In the genomic region with DNA sequence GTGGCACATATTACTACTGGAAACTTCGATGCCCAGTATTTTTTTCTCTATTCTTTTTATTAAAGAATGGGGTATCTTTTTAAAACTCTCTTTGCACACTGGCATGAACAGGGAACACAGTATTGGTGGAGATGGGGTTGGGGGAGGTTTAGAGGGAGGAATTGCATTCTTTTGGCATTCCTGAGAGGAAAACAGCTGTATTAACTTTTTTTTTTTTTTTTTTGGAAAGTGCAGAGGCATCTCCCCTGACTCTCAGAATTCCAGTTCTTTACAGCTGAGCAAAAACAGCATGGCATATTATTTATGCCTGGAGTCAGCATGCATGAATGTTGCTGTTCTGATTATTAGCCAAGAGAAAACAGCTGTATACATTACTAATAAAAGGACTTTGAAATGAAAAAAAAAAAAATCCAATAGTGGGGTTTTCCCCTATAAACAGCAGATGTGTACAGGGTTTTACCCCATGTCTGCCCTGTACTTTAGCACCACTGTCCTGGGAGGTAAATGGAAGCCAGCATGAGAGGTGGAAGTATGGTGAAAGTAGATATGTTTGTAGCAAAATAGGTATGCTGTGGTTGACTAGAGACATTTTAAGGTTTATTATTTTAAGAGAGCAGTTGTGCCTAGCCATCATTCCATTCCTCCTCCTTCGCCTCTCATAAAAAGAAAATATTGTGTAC, we compare ENCODE assay signal across 19 cellular contexts.
A peak's percentile ranks its signal among the peaks of the same experiment; 100 is the strongest.
DNase-seq lines count a peak whose midpoint lies in the region; ATAC-seq, FAIRE-seq and TF ChIP-seq lines count a peak whose summit lies in the region.
"Had no signal": no experiment of that assay in that cellular context is flagged by ENCODE, and none has a peak within 500 bp of the region (broad histone marks: within the 10 kb centered on the region; RNA-seq: fewer than 3 reads in every experiment).

No MANE protein-coding gene starts in this region.

- POLR2A ChIA-PET in A549 (lab: Yijun Ruan, JAX), result no interaction called here

- peaks cover 97% of the 10 kb centered on the region for H3K4me1 ChIP-seq in A549
- H3K4me1 ChIP-seq in SJCRH30, result peaks cover 71% of the 10 kb centered on the region
- H3K4me1 ChIP-seq in liver (ENCODE audit: control insufficient read depth in 4 of 4, insufficient read depth in 4 of 4, low read length in 3 of 4), result peaks cover 14 to 41% (median 31%) of the 10 kb centered on the region in 4 donors

- CTCF ChIA-PET in A549 (lab: Yijun Ruan, JAX), result interaction anchor here (1.5 kb wide), 1 partner anchor 9 kb away, joined by 3 read pairs; no protein-coding TSS in a partner anchor

- TF ChIP-seq POLR2A in A549 (IDR thresholded peaks at IDR 0.05; ENCODE audit: low read length), result no peak

- TF ChIP-seq RAD21 in A549 (conservative IDR thresholded peaks at IDR 0.05 in 1 of 2, IDR thresholded peaks at IDR 0.05 in 1 of 2) (no peak), liver (IDR thresholded peaks at IDR 0.05) (no peak)

- H3K4me2 ChIP-seq in A549, result peak overlapping the region; percentile 72; the same call in 2 of the 3 replicates

- no peak for ATAC-seq in A549
- ATAC-seq in GM21423 (IDR thresholded peaks at IDR 0.05; ENCODE audit: unreplicated experiment), result peak; percentile 49
- ATAC-seq: CD8-positive, alpha-beta T cell; K562; left lung; naive thymus-derived CD4-positive, alpha-beta T cell; upper lobe of right lung had no signal

- H3K9ac ChIP-seq in liver (ENCODE audit: low read depth in 1 of 2, low read length in 2 of 2), result no peak overlapping the region

- H3K27ac ChIP-seq in A549, result peak overlapping the region; percentile 87 to 92
- H3K27ac ChIP-seq in SJCRH30, result peak overlapping the region; percentile 68
- no peak overlapping the region for H3K27ac ChIP-seq in liver (ENCODE audit: low read depth in 1 of 2, low read length in 2 of 2)
- H3K27ac ChIP-seq in caudate nucleus (ENCODE audit: low read depth, low read length), result no peak overlapping the region
- H3K27ac ChIP-seq: left lung, upper lobe of right lung had no signal

- H3K36me3 ChIP-seq in SJCRH30, result no peaks in the 10 kb centered on the region; the same call in 1 of the 2 replicates
- H3K36me3 ChIP-seq in liver (ENCODE audit: control insufficient read depth in 4 of 4, insufficient read depth in 3 of 4, low read depth in 1 of 4, low read length in 3 of 4), result peaks cover 0 to 3% (median 0%) of the 10 kb centered on the region in 4 donors
- H3K36me3 ChIP-seq: upper lobe of right lung had no signal

- H3K4me3 ChIP-seq in A549 (no peak overlapping the region), SJCRH30 (no peak overlapping the region), liver (ENCODE audit: low read depth in 1 of 3, low read length in 3 of 3) (no peak overlapping the region)
- H3K4me3 ChIP-seq: K562, left lung, upper lobe of right lung had no signal

- 95% methylated on average over 2 of the region's 2 CpGs for WGBS in A549 (ENCODE audit: missing lambda C conversion rate)
- WGBS in liver, result 94% methylated on average over 2 of the region's 2 CpGs

- H3K27me3 ChIP-seq in SJCRH30 (no peaks in the 10 kb centered on the region), liver (ENCODE audit: control insufficient read depth in 4 of 4, insufficient read depth in 4 of 4, low read length in 3 of 4) (no peaks in the 10 kb centered on the region)
- H3K27me3 ChIP-seq: left lung, upper lobe of right lung had no signal

- TF ChIP-seq EP300 in A549 (IDR thresholded peaks at IDR 0.05), result no peak

- TF ChIP-seq CTCF in A549 (IDR thresholded peaks at IDR 0.05) (no peak), liver (IDR thresholded peaks at IDR 0.05; ENCODE audit: low read depth, low read length, missing input control) (no peak)

- intact Hi-C loops in head of caudate nucleus (cut with DNase I), result no loop called here

- H3K9me3 ChIP-seq in A549 (no peaks in the 10 kb centered on the region), SJCRH30 (replicated peaks) (no peaks in the 10 kb centered on the region), liver (ENCODE audit: control insufficient read depth in 4 of 4, low read length in 3 of 4) (no peaks in the 10 kb centered on the region)
- H3K9me3 ChIP-seq: left lung, upper lobe of right lung had no signal

- no peak for FAIRE-seq in A549 (lab: Jason Lieb, UNC)
- FAIRE-seq: K562 had no signal

- DNase-seq in A549 (ENCODE audit: low read depth in 1 of 2, low spot score in 1 of 2) (no peak), SJCRH30 (peak; percentile 39 to 72), caudate nucleus (lab: John Stamatoyannopoulos, UW) (no peak), head of caudate nucleus (no peak), DMS114 treated with DMSO at 0.1 percent for 48 hours (lab: John Stamatoyannopoulos, UW; ENCODE audit: unreplicated experiment) (no peak)
- DNase-seq in activated CD4-positive, alpha-beta T cell treated with anti-CD3 and anti-CD28 coated beads, Interleukin-2, amount 50 U/mL, for 48 hours, result no peak
- DNase-seq: activated CD4-positive, alpha-beta T cell treated with anti-CD3 and anti-CD28 coated beads, Interleukin-2, amount 10 ng/mL, durations not matched to agents 7 days and 5 days; activated naive CD4-positive, alpha-beta T cell treated with anti-CD3 and anti-CD28 coated beads, Interleukin-2, amount 10 ng/mL, durations not matched to agents 7 days and 5 days; activated T-cell treated with anti-CD3 and anti-CD28 coated beads for 4 hours; CD8-positive, alpha-beta T cell; HFFc6; left lung; naive thymus-derived CD4-positive, alpha-beta T cell; NCI-H1092; NCI-H2171; upper lobe of right lung had no signal

TF ChIP-seq in A549, 52 proteins besides CTCF, POLR2A, EP300 and RAD21:
- no peak for TF ChIP-seq EHF (CRISPR knock-in tag; IDR thresholded peaks at IDR 0.05)
- TF ChIP-seq, protein P1, sequence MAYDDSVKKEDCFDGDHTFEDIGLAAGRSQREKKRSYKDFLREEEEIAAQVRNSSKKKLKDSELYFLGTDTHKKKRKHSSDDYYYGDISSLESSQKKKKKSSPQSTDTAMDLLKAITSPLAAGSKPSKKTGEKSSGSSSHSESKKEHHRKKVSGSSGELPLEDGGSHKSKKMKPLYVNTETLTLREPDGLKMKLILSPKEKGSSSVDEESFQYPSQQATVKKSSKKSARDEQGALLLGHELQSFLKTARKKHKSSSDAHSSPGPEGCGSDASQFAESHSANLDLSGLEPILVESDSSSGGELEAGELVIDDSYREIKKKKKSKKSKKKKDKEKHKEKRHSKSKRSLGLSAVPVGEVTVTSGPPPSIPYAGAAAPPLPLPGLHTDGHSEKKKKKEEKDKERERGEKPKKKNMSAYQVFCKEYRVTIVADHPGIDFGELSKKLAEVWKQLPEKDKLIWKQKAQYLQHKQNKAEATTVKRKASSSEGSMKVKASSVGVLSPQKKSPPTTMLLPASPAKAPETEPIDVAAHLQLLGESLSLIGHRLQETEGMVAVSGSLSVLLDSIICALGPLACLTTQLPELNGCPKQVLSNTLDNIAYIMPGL (CRISPR knock-in tag; IDR thresholded peaks at IDR 0.05; ENCODE audit: borderline replicate concordance), result no peak
- no peak for TF ChIP-seq ESRRA (IDR thresholded peaks at IDR 0.05; ENCODE audit: borderline replicate concordance, low read length)

TF ChIP-seq in liver, 16 proteins besides CTCF, POLR2A, EP300 and RAD21:
- TF ChIP-seq ZBTB33 (IDR thresholded peaks at IDR 0.05) (no peak), MAX (IDR thresholded peaks at IDR 0.05) (no peak), EGR1 (IDR thresholded peaks at IDR 0.05; ENCODE audit: low read depth in 2 of 2) (no peak), HNF4A (conservative IDR thresholded peaks at IDR 0.05) (peak; percentile 15 to 20), GABPA (IDR thresholded peaks at IDR 0.05 in 1 of 2, conservative IDR thresholded peaks at IDR 0.05 in 1 of 2) (no peak)
- TF ChIP-seq, protein P2, sequence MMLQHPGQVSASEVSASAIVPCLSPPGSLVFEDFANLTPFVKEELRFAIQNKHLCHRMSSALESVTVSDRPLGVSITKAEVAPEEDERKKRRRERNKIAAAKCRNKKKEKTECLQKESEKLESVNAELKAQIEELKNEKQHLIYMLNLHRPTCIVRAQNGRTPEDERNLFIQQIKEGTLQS (IDR thresholded peaks at IDR 0.05), result no peak

Comparison
In these comparisons a context has a peak if more than half of its experiments do, and no peak if none do; other contexts are left out.
1. DNase-seq: peak in SJCRH30 (2 of 2); none in A549 (0 of 2), caudate nucleus (0 of 61), head of caudate nucleus (0 of 42), activated CD4-positive, alpha-beta T cell treated with anti-CD3 and anti-CD28 coated beads, Interleukin-2, amount 50 U/mL, for 48 hours (0 of 2) and DMS114 treated with DMSO at 0.1 percent for 48 hours (single experiment).
2. H3K27ac ChIP-seq: peak in A549 (2 of 2) and SJCRH30 (single experiment); none in liver (0 of 2) and caudate nucleus (single experiment).